ENCODE assay signal across 1 cellular context in genomic region chr12:110619534-110619953, GRCh38.
TF ChIP-seq lines count a peak whose summit lies in the region.

No MANE protein-coding gene starts in this region.

TF ChIP-seq in GM23338, 12 proteins besides CTCF, POLR2A, EP300 and RAD21 (continued from another document):
- TF ChIP-seq ZNF462 (CRISPR knock-in tag; IDR thresholded peaks at IDR 0.05), result no peak
- no peak for TF ChIP-seq ETS1 (IDR thresholded peaks at IDR 0.05)
- TF ChIP-seq CREB1 (CRISPR knock-in tag; IDR thresholded peaks at IDR 0.05; ENCODE audit: low read depth), result no peak
